15 cellular contexts compared by ENCODE assay signal in the genomic region with DNA sequence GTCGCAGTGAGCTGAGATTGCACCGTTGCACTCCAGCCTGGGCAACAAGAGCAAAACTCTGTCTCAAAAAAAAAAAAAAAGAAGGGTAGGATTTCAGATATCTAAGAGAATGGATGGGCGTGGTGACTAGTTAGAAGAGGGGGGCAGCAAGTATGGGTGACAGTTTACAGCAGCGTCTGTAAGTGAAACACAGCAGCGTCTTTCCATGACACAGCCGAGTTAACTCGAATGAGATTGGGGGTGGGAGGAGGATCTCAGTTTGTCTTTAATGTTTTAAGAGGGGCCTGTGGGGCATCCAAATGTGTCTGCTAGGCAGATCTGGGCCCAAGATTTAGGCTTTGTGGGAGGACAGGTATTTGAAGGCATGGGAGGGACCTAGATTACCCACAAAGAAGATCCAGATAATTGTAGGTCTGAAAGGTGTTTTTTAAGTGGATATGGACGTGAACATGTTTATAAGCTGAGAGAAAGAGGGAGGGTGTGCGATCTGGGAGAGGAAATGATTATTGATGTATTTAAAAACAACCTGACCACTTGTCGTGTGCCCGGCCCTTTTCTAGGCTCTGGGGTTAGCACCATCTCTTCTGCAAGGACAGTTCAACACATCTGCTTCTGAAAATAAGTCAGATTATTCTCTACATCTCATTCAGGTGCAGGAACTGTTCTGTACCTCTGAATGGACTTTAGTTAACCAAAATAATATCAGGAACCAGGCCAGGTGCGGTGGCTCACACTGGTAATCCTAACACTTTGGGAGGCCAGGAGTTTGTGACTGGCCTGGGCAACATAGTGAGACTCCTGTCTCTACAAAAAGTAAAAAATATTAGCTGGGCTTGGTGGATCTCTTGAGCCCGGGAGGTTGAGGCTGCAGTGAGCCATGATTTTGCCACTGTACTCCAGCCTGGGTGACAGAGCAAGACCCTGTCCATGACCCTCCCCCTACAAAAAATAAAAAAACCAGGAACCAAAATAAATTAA. TPM values are rescaled to one million over a fixed set of nuclear protein-coding genes. Genes with fewer than 3 reads are reported as not detected.
A peak's percentile ranks its signal among the peaks of the same experiment; 100 is the strongest.
DNase-seq lines count a peak whose midpoint lies in the region; ATAC-seq, FAIRE-seq and TF ChIP-seq lines count a peak whose summit lies in the region.
"Had no signal": no experiment of that assay in that cellular context is flagged by ENCODE, and none has a peak within 500 bp of the region (broad histone marks: within the 10 kb centered on the region; RNA-seq: fewer than 3 reads in every experiment).

No MANE protein-coding gene starts in this region.

- no peak overlapping the region for H4K8ac ChIP-seq in H9 (replicated peaks; ENCODE audit: insufficient read length, low read depth, low read length)

- peak overlapping the region; percentile 9 for H3K4me3 Mint-ChIP-seq in activated CD4-positive, alpha-beta T cell treated with anti-CD3 and anti-CD28 coated beads for 36 hours
- H3K4me3 Mint-ChIP-seq in H9 = peak overlapping the region; percentile 17 to 64; a peak in 3 of 5 replicates
- H3K4me3 Mint-ChIP-seq in activated naive CD8-positive, alpha-beta T cell = peak overlapping the region; percentile 35
- no peak overlapping the region for H3K4me3 Mint-ChIP-seq in natural killer cell treated with Interleukin-12 subunit alpha and Interleukin-12 subunit beta and Interleukin-15 and Interleukin-18, amount 100 ng/mL, for 72 hours

- H4K20me1 ChIP-seq in H9 (ENCODE audit: control insufficient read depth, insufficient read depth, insufficient read length) = no peaks in the 10 kb centered on the region

- H3K36me3 Mint-ChIP-seq in activated CD4-positive, alpha-beta T cell treated with anti-CD3 and anti-CD28 coated beads for 36 hours (ENCODE audit: low read depth) = peaks cover 28% of the 10 kb centered on the region
- peaks cover 11 to 37% (median 34%) of the 10 kb centered on the region in 3 experiments for H3K36me3 Mint-ChIP-seq in H9 (ENCODE audit: insufficient read depth in 1 of 3, low read depth in 3 of 3)
- peaks cover 7% of the 10 kb centered on the region for H3K36me3 Mint-ChIP-seq in activated naive CD8-positive, alpha-beta T cell
- peaks cover 12% of the 10 kb centered on the region for H3K36me3 Mint-ChIP-seq in natural killer cell treated with Interleukin-12 subunit alpha and Interleukin-12 subunit beta and Interleukin-15 and Interleukin-18, amount 100 ng/mL, for 72 hours

- no peak overlapping the region for H4K91ac ChIP-seq in H9 (ENCODE audit: insufficient read length, low read depth, low read length)

- H3K23ac ChIP-seq in H9 (ENCODE audit: insufficient read length, low read depth, low read length) = no peak overlapping the region

- H4K5ac ChIP-seq in H9 (ENCODE audit: insufficient read length, low read depth, low read length) = no peak overlapping the region

- intact Hi-C loops in activated CD4-positive, alpha-beta T cell treated with anti-CD3 and anti-CD28 coated beads for 36 hours (cut with DNase I, micrococcal nuclease) = loop anchor here (5.0 kb wide), 4 partner anchors 106 to 1334 kb away; a partner anchor contains a TSS
- intact Hi-C loops in Right ventricle myocardium inferior (cut with DNase I) = no loop called here

- no peak overlapping the region for H3K14ac ChIP-seq in H9 (ENCODE audit: insufficient read depth, low read length)

- H3K4me1 ChIP-seq in H9 (ENCODE audit: insufficient read depth, low read length) = 0 out of 2 replicates have a peak, but pooled peaks cover 2% of the 10 kb centered on the region

- CTCF ChIA-PET in activated CD4-positive, alpha-beta T cell treated with anti-CD3 and anti-CD28 coated beads for 36 hours (lab: Charles Lee) = interaction anchor here (0.6 to 1.6 kb wide), 3 partner anchors 59 to 432 kb away, joined by 3 to 4 read pairs (median 3); a partner anchor contains a TSS

- no peak overlapping the region for H2BK5ac ChIP-seq in H9 (ENCODE audit: insufficient read length, low read length)

- H3K9me3 Mint-ChIP-seq in activated CD4-positive, alpha-beta T cell treated with anti-CD3 and anti-CD28 coated beads for 36 hours (ENCODE audit: low read depth) = no peaks in the 10 kb centered on the region
- H3K9me3 Mint-ChIP-seq in H9 = no peaks in the 10 kb centered on the region
- no peaks in the 10 kb centered on the region for H3K9me3 Mint-ChIP-seq in activated naive CD8-positive, alpha-beta T cell (ENCODE audit: low read depth)
- H3K9me3 Mint-ChIP-seq in natural killer cell treated with Interleukin-12 subunit alpha and Interleukin-12 subunit beta and Interleukin-15 and Interleukin-18, amount 100 ng/mL, for 72 hours = no peaks in the 10 kb centered on the region

- H2BK120ac ChIP-seq in H9 (ENCODE audit: low read depth, low read length, poor library complexity, severe bottlenecking) = no peak overlapping the region

- H3K56ac ChIP-seq in H9 (ENCODE audit: insufficient read length, low read depth, low read length) = no peak overlapping the region

- no peak for DNase-seq in activated CD4-positive, alpha-beta T cell treated with anti-CD3 and anti-CD28 coated beads for 36 hours
- DNase-seq in activated CD4-positive, alpha-beta T cell treated with anti-CD3 and anti-CD28 coated beads for 1 hour = no peak
- DNase-seq in H9 (no peak), Right ventricle myocardium inferior (ENCODE audit: missing footprints) (no peak), HUDEP-2 (lab: John Stamatoyannopoulos, UW; ENCODE audit: unreplicated experiment in 76 of 76) (no peak), frontal cortex (ENCODE audit: low spot score in 2 of 2) (no peak)
- DNase-seq in natural killer cell treated with Interleukin-12 subunit alpha and Interleukin-12 subunit beta and Interleukin-15 and Interleukin-18, amount 100 ng/mL, for 72 hours (ENCODE audit: low spot score) = no peak
- DNase-seq: dorsolateral prefrontal cortex, lower lobe of right lung, NCI-H1105 treated with DMSO at 0.1 percent for 48 hours, NCI-H510A, T1000, tibial artery had no signal

- no peak overlapping the region for H3K4ac ChIP-seq in H9 (ENCODE audit: low read depth, low read length)

- ATAC-seq in activated CD4-positive, alpha-beta T cell treated with anti-CD3 and anti-CD28 coated beads for 36 hours = no peak
- ATAC-seq in natural killer cell treated with Interleukin-12 subunit alpha and Interleukin-12 subunit beta and Interleukin-15 and Interleukin-18, amount 100 ng/mL, for 72 hours = no peak
- no peak for ATAC-seq in Right ventricle myocardium inferior
- ATAC-seq: lower lobe of right lung had no signal

- H2AFZ ChIP-seq in H9 (ENCODE audit: low read length) = no peak overlapping the region

- POLR2A ChIA-PET in activated CD4-positive, alpha-beta T cell treated with anti-CD3 and anti-CD28 coated beads for 36 hours (lab: Charles Lee) = interaction anchor here (0.6 kb wide), 1 partner anchor 15 kb away, joined by 3 read pairs; no protein-coding TSS in a partner anchor

- no peak overlapping the region for H3K27ac ChIP-seq in H9 (ENCODE audit: insufficient read length, low read depth, low read length)
- H3K27ac ChIP-seq: lower lobe of right lung, tibial artery had no signal

- no peaks in the 10 kb centered on the region for H3K27me3 Mint-ChIP-seq in activated CD4-positive, alpha-beta T cell treated with anti-CD3 and anti-CD28 coated beads for 36 hours
- no peaks in the 10 kb centered on the region; the same call in 1 of the 2 replicates for H3K27me3 Mint-ChIP-seq in H9 (ENCODE audit: low read depth)
- no peaks in the 10 kb centered on the region for H3K27me3 Mint-ChIP-seq in activated naive CD8-positive, alpha-beta T cell
- no peaks in the 10 kb centered on the region for H3K27me3 Mint-ChIP-seq in natural killer cell treated with Interleukin-12 subunit alpha and Interleukin-12 subunit beta and Interleukin-15 and Interleukin-18, amount 100 ng/mL, for 72 hours

- no peak overlapping the region for H3K27ac Mint-ChIP-seq in activated CD4-positive, alpha-beta T cell treated with anti-CD3 and anti-CD28 coated beads for 36 hours
- H3K27ac Mint-ChIP-seq in H9 = peak overlapping the region in 1 of 3 experiments; percentile 21; a peak in 3 of 7 replicates
- H3K27ac Mint-ChIP-seq in activated naive CD8-positive, alpha-beta T cell = no peak overlapping the region
- H3K27ac Mint-ChIP-seq in natural killer cell treated with Interleukin-12 subunit alpha and Interleukin-12 subunit beta and Interleukin-15 and Interleukin-18, amount 100 ng/mL, for 72 hours = peak overlapping the region; percentile 75 to 88

- H3K27me3 ChIP-seq in H9 (ENCODE audit: insufficient read depth, low read length) = no peaks in the 10 kb centered on the region
- H3K27me3 ChIP-seq: dorsolateral prefrontal cortex, tibial artery had no signal

- no peaks in the 10 kb centered on the region for H3K9me3 ChIP-seq in H9 (ENCODE audit: control insufficient read depth, low read depth, low read length)
- H3K9me3 ChIP-seq: lower lobe of right lung, tibial artery had no signal

- no peak overlapping the region for H3K9ac ChIP-seq in H9 (ENCODE audit: extremely low read depth, insufficient read length, low read length)

- H2BK15ac ChIP-seq in H9 (ENCODE audit: low read depth, low read length) = no peak overlapping the region

- no peak overlapping the region for H3K18ac ChIP-seq in H9 (ENCODE audit: insufficient read length, low read depth, low read length)

- WGBS in H9 (ENCODE audit: extremely low coverage, insufficient read length, low lambda C conversion rate) = no CpG with 5 or more reads among the region's 13 CpGs

- H2BK20ac ChIP-seq in H9 (ENCODE audit: low read depth, low read length, poor library complexity, severe bottlenecking) = no peak overlapping the region

- H3T11ph ChIP-seq in H9 (ENCODE audit: low read length) = no peak overlapping the region

- H2AK5ac ChIP-seq in H9 (ENCODE audit: insufficient read length, low read length) = no peak overlapping the region

- TF ChIP-seq CTCF in H9 (conservative IDR thresholded peaks at IDR 0.05) = no peak

- H3K79me2 ChIP-seq in H9 (ENCODE audit: insufficient read depth, low read length) = peaks cover 3% of the 10 kb centered on the region; the same call in 1 of the 2 replicates

- peaks cover 9% of the 10 kb centered on the region for H3K23me2 ChIP-seq in H9 (ENCODE audit: insufficient read length, low read depth, low read length, poor library complexity, severe bottlenecking)

- H3K4me2 ChIP-seq in H9 (ENCODE audit: insufficient read depth, insufficient read length, low read length) = no peak overlapping the region

- peaks cover 40% of the 10 kb centered on the region for H3K4me1 Mint-ChIP-seq in activated CD4-positive, alpha-beta T cell treated with anti-CD3 and anti-CD28 coated beads for 36 hours
- H3K4me1 Mint-ChIP-seq in H9 = peaks cover 18 to 19% of the 10 kb centered on the region in 2 experiments
- H3K4me1 Mint-ChIP-seq in activated naive CD8-positive, alpha-beta T cell (ENCODE audit: low read depth) = peaks cover 58% of the 10 kb centered on the region
- peaks cover 47 to 48% of the 10 kb centered on the region in 2 donors for H3K4me1 Mint-ChIP-seq in natural killer cell treated with Interleukin-12 subunit alpha and Interleukin-12 subunit beta and Interleukin-15 and Interleukin-18, amount 100 ng/mL, for 72 hours (ENCODE audit: low read depth in 2 of 2)

- no peak overlapping the region for H2BK12ac ChIP-seq in H9 (ENCODE audit: insufficient read length, low read depth, low read length)

- peaks cover 4% of the 10 kb centered on the region for H3K79me1 ChIP-seq in H9 (ENCODE audit: insufficient read depth, low read depth, low read length, poor library complexity, severe bottlenecking)

- FAIRE-seq in frontal cortex (lab: Jason Lieb, UNC) = no peak
- FAIRE-seq: D721Med had no signal

RNA-seq across cellular contexts. Expression of a gene that starts 2.5 kb away (rescaled TPM):
- 10 to 100 TPM; 35.0 to 39.2 TPM for total RNA-seq in activated CD4-positive, alpha-beta T cell treated with anti-CD3 and anti-CD28 coated beads for 36 hours
- 55.9 and 57.8 TPM in 2 replicates for total RNA-seq in H9 (2021)
- 10 to 100 TPM; 39.8 to 56.4 TPM for total RNA-seq in natural killer cell treated with Interleukin-12 subunit alpha and Interleukin-12 subunit beta and Interleukin-15 and Interleukin-18, amount 100 ng/mL, for 72 hours
- 3.9 TPM for total RNA-seq in Right ventricle myocardium inferior
- 42.0 TPM for total RNA-seq in frontal cortex

RNA-seq across cellular contexts. Expression of a gene that starts 58.6 kb away (rescaled TPM):
- 100 to 1,000 TPM; 145 to 190 TPM for total RNA-seq in activated CD4-positive, alpha-beta T cell treated with anti-CD3 and anti-CD28 coated beads for 36 hours
- total RNA-seq in H9 (2021) = 215 and 225 TPM in 2 replicates
- 10 to 100 TPM; 44.9 to 51.8 TPM for total RNA-seq in natural killer cell treated with Interleukin-12 subunit alpha and Interleukin-12 subunit beta and Interleukin-15 and Interleukin-18, amount 100 ng/mL, for 72 hours
- 1.4 TPM for total RNA-seq in Right ventricle myocardium inferior
- total RNA-seq in frontal cortex = 17.1 TPM

Comparison
In these comparisons a context has a peak if more than half of its experiments do, and no peak if none do; other contexts are left out.
1. H3K27ac Mint-ChIP-seq: peak in natural killer cell treated with Interleukin-12 subunit alpha and Interleukin-12 subunit beta and Interleukin-15 and Interleukin-18, amount 100 ng/mL, for 72 hours (2 of 2); none in activated CD4-positive, alpha-beta T cell treated with anti-CD3 and anti-CD28 coated beads for 36 hours (single experiment) and activated naive CD8-positive, alpha-beta T cell (single experiment).